ENCODE assay signal across 20 cellular contexts in genomic region chr11:9905562-9905961, GRCh38.
DNase-seq lines count a peak whose midpoint lies in the region; ATAC-seq and TF ChIP-seq lines count a peak whose summit lies in the region.
"Had no signal": no experiment of that assay in that cellular context is flagged by ENCODE, and none has a peak within 500 bp of the region (broad histone marks: within the 10 kb centered on the region; RNA-seq: fewer than 3 reads in every experiment).

No MANE protein-coding gene starts in this region.

- H3K27me3 ChIP-seq in endodermal cell (ENCODE audit: control insufficient read depth, insufficient read depth, low read length, poor library complexity, severe bottlenecking) (no peaks in the 10 kb centered on the region), mesenchymal stem cell (ENCODE audit: control insufficient read depth in 1 of 2, insufficient read depth in 1 of 2, low read length in 2 of 2) (no peaks in the 10 kb centered on the region), ovary (no peaks in the 10 kb centered on the region)
- H3K27me3 ChIP-seq: Peyer's patch, upper lobe of right lung had no signal

- peaks cover 23% of the 10 kb centered on the region for H3K4me1 Mint-ChIP-seq in endodermal cell
- no peaks in the 10 kb centered on the region for H3K4me1 Mint-ChIP-seq in activated T-cell treated with anti-CD3 and anti-CD28 coated beads, Interleukin-2, amount 50 U/mL, for 4 hours (ENCODE audit: low read depth)
- H3K4me1 Mint-ChIP-seq: activated naive CD8-positive, alpha-beta T cell treated with anti-CD3 and anti-CD28 coated beads, Interleukin-2, amount 10 ng/mL, durations not matched to agents 7 days and 5 days; central memory CD8-positive, alpha-beta T cell; natural killer cell had no signal

- intact Hi-C loops in ovary (cut with DNase I) = no loop called here

- H2AFZ ChIP-seq in mesenchymal stem cell (ENCODE audit: low read depth, low read length) = no peak overlapping the region

- no peak overlapping the region for H2BK5ac ChIP-seq in mesenchymal stem cell (ENCODE audit: low read depth, low read length, poor library complexity, severe bottlenecking)

- no peak overlapping the region for H3K4ac ChIP-seq in mesenchymal stem cell (ENCODE audit: low read depth in 1 of 2, low read length in 2 of 2)

- no peaks in the 10 kb centered on the region for H3K9me3 Mint-ChIP-seq in endodermal cell
- H3K9me3 Mint-ChIP-seq in activated T-cell treated with anti-CD3 and anti-CD28 coated beads, Interleukin-2, amount 50 U/mL, for 4 hours = no peaks in the 10 kb centered on the region
- H3K9me3 Mint-ChIP-seq: activated naive CD8-positive, alpha-beta T cell treated with anti-CD3 and anti-CD28 coated beads, Interleukin-2, amount 10 ng/mL, durations not matched to agents 7 days and 5 days; central memory CD8-positive, alpha-beta T cell; natural killer cell had no signal

- H3K4me1 ChIP-seq in endodermal cell (ENCODE audit: control insufficient read depth, insufficient read depth, low read length) (peaks cover 4% of the 10 kb centered on the region), mesenchymal stem cell (ENCODE audit: control insufficient read depth, insufficient read depth, low read depth, low read length) (peaks cover 6% of the 10 kb centered on the region), ovary (ENCODE audit: insufficient read depth) (no peaks in the 10 kb centered on the region)
- H3K4me1 ChIP-seq: Peyer's patch, upper lobe of right lung had no signal

- no peak overlapping the region for H2BK120ac ChIP-seq in mesenchymal stem cell (ENCODE audit: low read depth, low read length)

- peak; percentile 70 for DNase-seq in AG10803 (ENCODE audit: low read depth)
- DNase-seq in RPMI7951 (ENCODE audit: low read depth) = peak; percentile 57
- no peak for DNase-seq in endodermal cell
- DNase-seq in mesenchymal stem cell = no peak
- no peak for DNase-seq in ovary
- no peak for DNase-seq in NCI-H524 (lab: John Stamatoyannopoulos, UW)
- no peak for DNase-seq in activated T-cell treated with anti-CD3 and anti-CD28 coated beads, Interleukin-2, amount 50 U/mL, for 4 hours
- DNase-seq: activated CD4-positive, CD25-positive, alpha-beta regulatory T cell treated with anti-CD3 and anti-CD28 coated beads, Interleukin-2, amount 50 U/mL, for 72 hours; activated naive CD8-positive, alpha-beta T cell treated with anti-CD3 and anti-CD28 coated beads, Interleukin-2, amount 10 ng/mL, durations not matched to agents 7 days and 5 days; KG1; left ventricle myocardium superior; natural killer cell; NCI-H1436 treated with DMSO at 0.1 percent for 48 hours; NCI-H446; Peyer's patch; stimulated activated CD4-positive, alpha-beta T cell treated with anti-CD3 and anti-CD28 coated beads, Interleukin-2, amount 100 ng/mL, for 48 hours; T-helper 1 cell; upper lobe of right lung had no signal

- no peak overlapping the region for H2BK12ac ChIP-seq in mesenchymal stem cell (ENCODE audit: low read length in 2 of 2)

- no peak overlapping the region for H3K4me3 ChIP-seq in AG10803 (ENCODE audit: low read length)
- H3K4me3 ChIP-seq in endodermal cell (ENCODE audit: low read length) = no peak overlapping the region
- H3K4me3 ChIP-seq in mesenchymal stem cell (ENCODE audit: insufficient read depth in 1 of 2, low read depth in 1 of 2, low read length in 2 of 2) = no peak overlapping the region
- no peak overlapping the region for H3K4me3 ChIP-seq in ovary
- H3K4me3 ChIP-seq: Peyer's patch, upper lobe of right lung had no signal

- no peak for ATAC-seq in HG03045 (IDR thresholded peaks at IDR 0.05; ENCODE audit: unreplicated experiment)
- ATAC-seq in activated T-cell treated with anti-CD3 and anti-CD28 coated beads, Interleukin-2, amount 50 U/mL, for 4 hours = no peak
- ATAC-seq: left ventricle myocardium superior, natural killer cell, upper lobe of right lung had no signal

- H3K9ac ChIP-seq in endodermal cell (ENCODE audit: extremely low read depth, low read length, poor library complexity, severe bottlenecking) = no peak overlapping the region
- peak overlapping the region; percentile 77 for H3K9ac ChIP-seq in mesenchymal stem cell (ENCODE audit: low read length)

- no peak overlapping the region for H3K4me3 Mint-ChIP-seq in endodermal cell
- no peak overlapping the region for H3K4me3 Mint-ChIP-seq in activated T-cell treated with anti-CD3 and anti-CD28 coated beads, Interleukin-2, amount 50 U/mL, for 4 hours
- H3K4me3 Mint-ChIP-seq: activated naive CD8-positive, alpha-beta T cell treated with anti-CD3 and anti-CD28 coated beads, Interleukin-2, amount 10 ng/mL, durations not matched to agents 7 days and 5 days; central memory CD8-positive, alpha-beta T cell; natural killer cell had no signal

- H3K27ac ChIP-seq in endodermal cell (ENCODE audit: low read depth, low read length) (peak overlapping the region; percentile 63), mesenchymal stem cell (ENCODE audit: low read length, poor library complexity, severe bottlenecking) (peak overlapping the region; percentile 94), ovary (no peak overlapping the region)
- H3K27ac ChIP-seq: Peyer's patch, upper lobe of right lung had no signal

- H3K27me3 Mint-ChIP-seq in endodermal cell (ENCODE audit: insufficient read depth) = no peaks in the 10 kb centered on the region
- H3K27me3 Mint-ChIP-seq in activated T-cell treated with anti-CD3 and anti-CD28 coated beads, Interleukin-2, amount 50 U/mL, for 4 hours (ENCODE audit: low read depth) = no peaks in the 10 kb centered on the region
- H3K27me3 Mint-ChIP-seq: activated naive CD8-positive, alpha-beta T cell treated with anti-CD3 and anti-CD28 coated beads, Interleukin-2, amount 10 ng/mL, durations not matched to agents 7 days and 5 days; central memory CD8-positive, alpha-beta T cell had no signal

- H3K4me2 ChIP-seq in mesenchymal stem cell (ENCODE audit: low read length, poor library complexity, severe bottlenecking) = no peak overlapping the region

- no peaks in the 10 kb centered on the region for H3K9me3 ChIP-seq in endodermal cell (ENCODE audit: control insufficient read depth, low read length)
- no peaks in the 10 kb centered on the region for H3K9me3 ChIP-seq in mesenchymal stem cell (ENCODE audit: control insufficient read depth, low read length)
- H3K9me3 ChIP-seq in ovary = no peaks in the 10 kb centered on the region
- H3K9me3 ChIP-seq: Peyer's patch, upper lobe of right lung had no signal

- peak overlapping the region; percentile 56 for H3K27ac Mint-ChIP-seq in endodermal cell
- H3K27ac Mint-ChIP-seq: activated naive CD8-positive, alpha-beta T cell treated with anti-CD3 and anti-CD28 coated beads, Interleukin-2, amount 10 ng/mL, durations not matched to agents 7 days and 5 days; natural killer cell had no signal

- no peak overlapping the region for H4K8ac ChIP-seq in mesenchymal stem cell (ENCODE audit: low read length)

- H2AK5ac ChIP-seq in mesenchymal stem cell (ENCODE audit: low read length, severe bottlenecking) = no peak overlapping the region

- H3K14ac ChIP-seq in mesenchymal stem cell (ENCODE audit: low read length in 2 of 2) = no peak overlapping the region

- TF ChIP-seq EP300 in ovary (IDR thresholded peaks at IDR 0.05) = no peak

- no peak overlapping the region for H3K18ac ChIP-seq in mesenchymal stem cell (ENCODE audit: low read depth in 1 of 2, low read length in 2 of 2)

- no peak overlapping the region for H3K23ac ChIP-seq in mesenchymal stem cell (ENCODE audit: low read length in 2 of 2)

- peaks cover 6% of the 10 kb centered on the region for H3K79me1 ChIP-seq in mesenchymal stem cell (replicated peaks; ENCODE audit: low read length, poor library complexity, severe bottlenecking)

- H4K91ac ChIP-seq in mesenchymal stem cell (ENCODE audit: low read length) = no peak overlapping the region

- H3K36me3 Mint-ChIP-seq in endodermal cell (ENCODE audit: low read depth) = peaks cover 4% of the 10 kb centered on the region
- H3K36me3 Mint-ChIP-seq in activated T-cell treated with anti-CD3 and anti-CD28 coated beads, Interleukin-2, amount 50 U/mL, for 4 hours (ENCODE audit: insufficient read depth) = no peaks in the 10 kb centered on the region
- H3K36me3 Mint-ChIP-seq: activated naive CD8-positive, alpha-beta T cell treated with anti-CD3 and anti-CD28 coated beads, Interleukin-2, amount 10 ng/mL, durations not matched to agents 7 days and 5 days; natural killer cell had no signal

- WGBS in endodermal cell (ENCODE audit: insufficient coverage in 1 of 2, insufficient read length in 1 of 2), 2 experiments = 0 to 50% methylated on average over 1 of the region's 1 CpG
- WGBS in mesenchymal stem cell = no CpG with 5 or more reads among the region's 1 CpG
- 55 to 67% (median 56%) methylated on average over 1 of the region's 1 CpG for WGBS in ovary, 3 donors

- no peak for TF ChIP-seq POLR2A in ovary (IDR thresholded peaks at IDR 0.05)

- TF ChIP-seq CTCF in AG10803 (conservative IDR thresholded peaks at IDR 0.05; ENCODE audit: low read length) (no peak), endodermal cell (conservative IDR thresholded peaks at IDR 0.05) (no peak), ovary (IDR thresholded peaks at IDR 0.05) (no peak)

- no peak overlapping the region for H2BK15ac ChIP-seq in mesenchymal stem cell (ENCODE audit: low read depth, poor library complexity, severe bottlenecking)

- H3K36me3 ChIP-seq in endodermal cell (ENCODE audit: control insufficient read depth, insufficient read depth, low read length) (no peaks in the 10 kb centered on the region), mesenchymal stem cell (ENCODE audit: control insufficient read depth in 1 of 2, insufficient read depth in 2 of 2, low read depth in 1 of 2, low read length in 2 of 2) (peaks cover 2 to 10% of the 10 kb centered on the region in 2 experiments), ovary (no peaks in the 10 kb centered on the region)
- H3K36me3 ChIP-seq: Peyer's patch, upper lobe of right lung had no signal

Comparison
In these comparisons a context has a peak if more than half of its experiments do, and no peak if none do; other contexts are left out.
1. DNase-seq: peak in AG10803 (single experiment) and RPMI7951 (single experiment); none in endodermal cell (single experiment), mesenchymal stem cell (single experiment), ovary (0 of 5), NCI-H524 (0 of 2) and activated T-cell treated with anti-CD3 and anti-CD28 coated beads, Interleukin-2, amount 50 U/mL, for 4 hours (single experiment).
2. H3K27ac ChIP-seq: peak in endodermal cell (single experiment) and mesenchymal stem cell (single experiment); none in ovary (0 of 2).